8 cellular contexts compared by ENCODE assay signal in the genomic region with DNA sequence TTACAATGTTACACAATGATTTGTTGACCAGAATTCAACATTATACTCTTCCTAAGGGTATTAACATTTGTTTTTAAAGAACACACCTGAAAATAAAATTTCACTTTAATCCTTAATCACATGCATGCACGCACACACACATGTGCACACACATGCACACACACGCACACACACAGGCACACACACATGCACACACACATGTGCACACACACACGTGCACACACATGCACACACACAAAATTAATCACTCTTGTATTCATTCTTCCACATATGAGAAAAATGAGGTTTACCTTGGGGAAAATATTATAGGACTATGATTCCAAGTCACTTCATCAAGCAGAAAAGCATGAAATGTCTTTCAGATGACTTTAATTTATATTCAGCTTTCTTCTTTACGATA.
"Had no signal": no experiment of that assay in that cellular context is flagged by ENCODE, and none has a peak within 500 bp of the region (broad histone marks: within the 10 kb centered on the region; RNA-seq: fewer than 3 reads in every experiment).

No MANE protein-coding gene starts in this region.

- DNase-seq: GDM1, GF-D8 had no signal

- H3K4me3 ChIP-seq: GM12878 had no signal

- FAIRE-seq: G401.6, GM12878, GM12891, GM12892, GM18507, GM19239 had no signal

- ATAC-seq: GM12878 had no signal
